Comparison of ENCODE assay signal across 6 cellular contexts in genomic region chr13:88978607-88979006, GRCh38.
"Had no signal": no experiment of that assay in that cellular context is flagged by ENCODE, and none has a peak within 500 bp of the region (broad histone marks: within the 10 kb centered on the region; RNA-seq: fewer than 3 reads in every experiment).

No MANE protein-coding gene starts in this region.

- FAIRE-seq: K562 had no signal

- H3K9ac ChIP-seq: GM23248 had no signal

- ATAC-seq: K562 had no signal

- DNase-seq: GM23248, GOT3, H7, HCEC 1CT, KG1 had no signal

- H3K27ac ChIP-seq: GM23248 had no signal

- H3K4me3 ChIP-seq: GM23248, K562 had no signal

- H2AFZ ChIP-seq: GM23248 had no signal
